16 cellular contexts compared by ENCODE assay signal in genomic region chr2:221530653-221531037, GRCh38. TPM values are rescaled to one million over a fixed set of nuclear protein-coding genes. Genes with fewer than 3 reads are reported as not detected.
DNase-seq lines count a peak whose midpoint lies in the region; ATAC-seq, FAIRE-seq and TF ChIP-seq lines count a peak whose summit lies in the region.
"Had no signal": no experiment of that assay in that cellular context is flagged by ENCODE, and none has a peak within 500 bp of the region (broad histone marks: within the 10 kb centered on the region; RNA-seq: fewer than 3 reads in every experiment).

No MANE protein-coding gene starts in this region.

- intact Hi-C loops in right cardiac atrium (cut with DNase I) = no loop called here

- peaks cover 3% of the 10 kb centered on the region for H3K79me2 ChIP-seq in astrocyte (ENCODE audit: insufficient read depth, low read length)

- H3K9me3 ChIP-seq in right cardiac atrium (ENCODE audit: control insufficient read depth, low read length) = no peaks in the 10 kb centered on the region
- no peaks in the 10 kb centered on the region for H3K9me3 ChIP-seq in right atrium auricular region
- no peaks in the 10 kb centered on the region for H3K9me3 ChIP-seq in astrocyte (ENCODE audit: insufficient read depth, low read depth, low read length)
- H3K9me3 ChIP-seq: MG63, upper lobe of left lung had no signal

- ATAC-seq in right cardiac atrium (no peak), memory B cell (ENCODE audit: low read depth) (no peak)
- ATAC-seq: left lobe of liver had no signal

- peaks cover 20% of the 10 kb centered on the region for H3K4me1 Mint-ChIP-seq in astrocyte (ENCODE audit: low read depth, unreplicated experiment)
- peaks cover 26% of the 10 kb centered on the region for H3K4me1 Mint-ChIP-seq in memory B cell

- no peak for FAIRE-seq in astrocyte (lab: Jason Lieb, UNC)
- FAIRE-seq: TTC549 had no signal

- H3K27me3 ChIP-seq in right cardiac atrium (ENCODE audit: control insufficient read depth, insufficient read depth) (no peaks in the 10 kb centered on the region), right atrium auricular region (no peaks in the 10 kb centered on the region), astrocyte (ENCODE audit: insufficient read depth, low read length) (no peaks in the 10 kb centered on the region)
- H3K27me3 ChIP-seq: MG63, upper lobe of left lung had no signal

- peak overlapping the region; percentile 59 for H3K4me2 ChIP-seq in astrocyte (ENCODE audit: low read length)

- no peak overlapping the region for H3K9ac ChIP-seq in astrocyte (ENCODE audit: low read length)

- peaks cover 18% of the 10 kb centered on the region for H3K4me1 ChIP-seq in right cardiac atrium (ENCODE audit: control insufficient read depth, insufficient read depth, low read length)
- peaks cover 0 to 82% of the 10 kb centered on the region in 2 donors for H3K4me1 ChIP-seq in right atrium auricular region
- peaks cover 14% of the 10 kb centered on the region for H3K4me1 ChIP-seq in astrocyte (ENCODE audit: insufficient read depth, low read length)

- no peak for TF ChIP-seq CTCF in right atrium auricular region (IDR thresholded peaks at IDR 0.05)
- TF ChIP-seq CTCF in astrocyte (IDR thresholded peaks at IDR 0.05; ENCODE audit: insufficient read depth, low read depth, low read length) = no peak

- DNase-seq in right cardiac atrium = no peak
- no peak for DNase-seq in right atrium auricular region (ENCODE audit: low spot score)
- DNase-seq in astrocyte (ENCODE audit: low read depth) = no peak
- no peak for DNase-seq in memory B cell (ENCODE audit: low spot score in 2 of 2)
- no peak for DNase-seq in DMS 273 (lab: John Stamatoyannopoulos, UW; ENCODE audit: unreplicated experiment)
- no peak for DNase-seq in kidney tubule cell (ENCODE audit: low spot score)
- DNase-seq in NCI-H1694 treated with DMSO at 0.1 percent for 48 hours (lab: John Stamatoyannopoulos, UW) = no peak
- DNase-seq: MG63; NCI-H2029; NCI-H524; nephron progenitor cell; retina; stimulated activated CD4-positive, alpha-beta T cell treated with anti-CD3 and anti-CD28 coated beads, Interleukin-2, amount 100 ng/mL, for 48 hours; upper lobe of left lung had no signal

- H3K9me3 Mint-ChIP-seq in astrocyte (ENCODE audit: unreplicated experiment) (no peaks in the 10 kb centered on the region), memory B cell (no peaks in the 10 kb centered on the region)
- H3K9me3 Mint-ChIP-seq: nephron progenitor cell had no signal

- H3K4me3 ChIP-seq in right cardiac atrium (ENCODE audit: low read length) = no peak overlapping the region
- H3K4me3 ChIP-seq in right atrium auricular region = no peak overlapping the region
- H3K4me3 ChIP-seq in astrocyte (ENCODE audit: insufficient read depth, low read depth, low read length) = no peak overlapping the region
- H3K4me3 ChIP-seq: MG63 had no signal

- no peak overlapping the region for H3K4me3 Mint-ChIP-seq in astrocyte (ENCODE audit: unreplicated experiment)
- H3K4me3 Mint-ChIP-seq in memory B cell = peak overlapping the region; percentile 66
- H3K4me3 Mint-ChIP-seq: nephron progenitor cell had no signal

- peaks cover 3% of the 10 kb centered on the region for H3K36me3 Mint-ChIP-seq in astrocyte (ENCODE audit: low read depth, unreplicated experiment)
- H3K36me3 Mint-ChIP-seq in memory B cell = no peaks in the 10 kb centered on the region

- 49% methylated on average over 2 of the region's 2 CpGs for WGBS in right cardiac atrium

- H3K27ac ChIP-seq in right cardiac atrium (ENCODE audit: low read length) (peak overlapping the region; percentile 6), right atrium auricular region (peak overlapping the region in 1 of 2 donors; percentile 64), astrocyte (ENCODE audit: low read depth, low read length) (no peak overlapping the region)

- H3K36me3 ChIP-seq in right atrium auricular region (no peaks in the 10 kb centered on the region), astrocyte (ENCODE audit: insufficient read depth, low read length) (no peaks in the 10 kb centered on the region)
- H3K36me3 ChIP-seq: MG63, upper lobe of left lung had no signal

- H3K27me3 Mint-ChIP-seq in astrocyte (ENCODE audit: low read depth, unreplicated experiment) (no peaks in the 10 kb centered on the region), memory B cell (no peaks in the 10 kb centered on the region)

- peak overlapping the region; percentile 60 for H2AFZ ChIP-seq in astrocyte (ENCODE audit: low read depth, low read length)

- H3K27ac Mint-ChIP-seq in astrocyte (ENCODE audit: unreplicated experiment) (no peak overlapping the region), memory B cell (peak overlapping the region; percentile 82)

- H4K20me1 ChIP-seq in astrocyte (ENCODE audit: insufficient read depth, low read length) = no peaks in the 10 kb centered on the region

RNA-seq across cellular contexts. Expression of gene EPHA4, which starts 41.5 kb away (rescaled TPM):
- total RNA-seq in right cardiac atrium = 100 to 1,000 TPM in 3 of 4 donors, 10 to 100 TPM in 1; 76.9 to 110 (median 104) TPM
- 25.9 TPM for polyA plus RNA-seq in right cardiac atrium
- total RNA-seq in right atrium auricular region = 100 to 1,000 TPM in 1 of 2 donors, 10 to 100 TPM in 1; 74.2 to 107 TPM
- 30.1 and 35.7 TPM in 2 replicates for total RNA-seq in astrocyte
